8 cellular contexts compared by ENCODE assay signal in genomic region chr10:75408911-75409885, GRCh38. TPM values are rescaled to one million over a fixed set of nuclear protein-coding genes. Genes with fewer than 3 reads are reported as not detected.
DNase-seq lines count a peak whose midpoint lies in the region; ATAC-seq and TF ChIP-seq lines count a peak whose summit lies in the region.

No MANE protein-coding gene starts in this region.

- peaks cover 3% of the 10 kb centered on the region for H3K36me3 Mint-ChIP-seq in stimulated activated naive CD8-positive, alpha-beta T cell treated with anti-CD3 and anti-CD28 coated beads, Interleukin-15, Interleukin-2, amounts not matched to agents 100 ng/mL and 50 ng/mL, for 24 hours (ENCODE audit: low read depth)

- no peaks in the 10 kb centered on the region for H3K9me3 Mint-ChIP-seq in stimulated activated naive CD8-positive, alpha-beta T cell treated with anti-CD3 and anti-CD28 coated beads, Interleukin-15, Interleukin-2, amounts not matched to agents 100 ng/mL and 50 ng/mL, for 24 hours

- peaks cover 71% of the 10 kb centered on the region for H3K27me3 Mint-ChIP-seq in stimulated activated naive CD8-positive, alpha-beta T cell treated with anti-CD3 and anti-CD28 coated beads, Interleukin-15, Interleukin-2, amounts not matched to agents 100 ng/mL and 50 ng/mL, for 24 hours

- TF ChIP-seq CTCF in coronary artery (IDR thresholded peaks at IDR 0.05), result no peak

- peak overlapping the region; percentile 69 for H3K4me3 Mint-ChIP-seq in stimulated activated naive CD8-positive, alpha-beta T cell treated with anti-CD3 and anti-CD28 coated beads, Interleukin-15, Interleukin-2, amounts not matched to agents 100 ng/mL and 50 ng/mL, for 24 hours

- ATAC-seq in HG03342 (IDR thresholded peaks at IDR 0.05; ENCODE audit: unreplicated experiment) (peak; percentile 64), HG03025 (IDR thresholded peaks at IDR 0.05; ENCODE audit: low FRiP score, unreplicated experiment) (no peak)

- peak overlapping the region; percentile 64 to 88 for H3K27ac ChIP-seq in coronary artery

- peak; percentile 20 to 21 for DNase-seq in SHP77 (lab: John Stamatoyannopoulos, UW)
- DNase-seq in SHP77 treated with DMSO at 0.1 percent for 48 hours (lab: John Stamatoyannopoulos, UW), result no peak
- DNase-seq in RPMI7951 (ENCODE audit: low read depth), result peak; percentile 48
- DNase-seq in coronary artery (ENCODE audit: low spot score), result no peak
- DNase-seq in left kidney (ENCODE audit: low read depth, low spot score), result peak; percentile 88

- H3K4me1 Mint-ChIP-seq in stimulated activated naive CD8-positive, alpha-beta T cell treated with anti-CD3 and anti-CD28 coated beads, Interleukin-15, Interleukin-2, amounts not matched to agents 100 ng/mL and 50 ng/mL, for 24 hours (ENCODE audit: low read depth), result peaks cover 24% of the 10 kb centered on the region

- no peak overlapping the region for H3K27ac Mint-ChIP-seq in stimulated activated naive CD8-positive, alpha-beta T cell treated with anti-CD3 and anti-CD28 coated beads, Interleukin-15, Interleukin-2, amounts not matched to agents 100 ng/mL and 50 ng/mL, for 24 hours

- peak overlapping the region; percentile 71 for H3K4me3 ChIP-seq in coronary artery

RNA-seq across cellular contexts. Expression of gene ZNF503, which starts 7.6 kb away (rescaled TPM):
- 2.2 TPM in 2 replicates for total RNA-seq in RPMI7951 (2014; rRNA removed; shearing (Covaris generic))

RNA-seq across cellular contexts. Expression of gene LRMDA, which starts 22.2 kb away (rescaled TPM):
- total RNA-seq in RPMI7951 (2014; rRNA removed; shearing (Covaris generic)), result 7.9 and 11.7 TPM in 2 replicates

Comparison
In these comparisons a context has a peak if more than half of its experiments do, and no peak if none do; other contexts are left out.
1. DNase-seq: peak in SHP77 (2 of 2), RPMI7951 (single experiment) and left kidney (single experiment); none in SHP77 treated with DMSO at 0.1 percent for 48 hours (single experiment) and coronary artery (single experiment).